8 cellular contexts compared by ENCODE assay signal in the genomic region with DNA sequence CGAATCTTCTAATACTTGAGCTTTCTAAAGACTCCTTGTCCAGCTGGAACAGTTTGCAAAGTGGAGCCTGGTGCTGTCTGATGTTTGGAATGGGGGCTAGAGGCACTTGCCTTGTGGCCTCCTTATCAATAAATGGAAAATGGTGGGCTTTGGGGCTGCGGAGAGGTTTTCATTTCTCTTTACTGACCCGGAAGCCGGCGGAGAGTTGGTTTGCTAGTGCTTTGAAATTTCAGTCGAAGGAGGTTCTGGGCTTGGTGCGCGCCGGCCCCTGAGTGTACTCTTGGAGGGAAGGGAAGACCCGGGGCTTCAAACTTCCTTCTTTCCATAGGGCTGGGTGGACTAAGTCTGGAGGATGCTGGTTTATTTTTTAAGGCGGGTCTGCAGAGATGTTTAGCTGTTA. TPM values are rescaled to one million over a fixed set of nuclear protein-coding genes. Genes with fewer than 3 reads are reported as not detected.
DNase-seq lines count a peak whose midpoint lies in the region; ATAC-seq, FAIRE-seq and TF ChIP-seq lines count a peak whose summit lies in the region.

No MANE protein-coding gene starts in this region.

- in situ Hi-C loops in GM13976 (cut with MboI; ENCODE audit: low sequenced_read_pairs, unreplicated experiment): no loop called here

- intact Hi-C loops in pancreas (cut with DNase I): no loop called here

- H3K4me1 ChIP-seq in pancreas: peaks cover 19 to 41% (median 25%) of the 10 kb centered on the region in 3 donors

- H3K4me3 ChIP-seq in pancreas: peak overlapping the region; percentile 59 to 84 (median 68)

- no peaks in the 10 kb centered on the region for H3K27me3 ChIP-seq in pancreas

- peak; percentile 10 to 24 (median 14) for ATAC-seq in pancreas
- ATAC-seq in HG02852 (IDR thresholded peaks at IDR 0.05; ENCODE audit: unreplicated experiment): no peak
- ATAC-seq in GM18511 (IDR thresholded peaks at IDR 0.05; ENCODE audit: unreplicated experiment): no peak

- no peaks in the 10 kb centered on the region for H3K9me3 ChIP-seq in pancreas

- WGBS in pancreas, 2 donors: 2% methylated on average over 11 of the region's 11 CpGs

- DNase-seq in GM13976 (ENCODE audit: low spot score): peak; percentile 36
- DNase-seq in NAMALWA (ENCODE audit: low spot score): peak; percentile 64
- peak; percentile 19 for DNase-seq in activated T-cell treated with anti-CD3 and anti-CD28 coated beads for 4 hours
- peak; percentile 25 for DNase-seq in germinal center (ENCODE audit: low spot score)
- peak in 5 of 6 donors; percentile 22 to 67 (median 43) for DNase-seq in pancreas
- DNase-seq in NK-92 (lab: John Stamatoyannopoulos, UW; ENCODE audit: unreplicated experiment): no peak

- H3K36me3 ChIP-seq in pancreas: no peaks in the 10 kb centered on the region

- no peak for FAIRE-seq in pancreas (lab: Jason Lieb, UNC)

- H3K27ac ChIP-seq in pancreas: peak overlapping the region; percentile 74 to 82 (median 78)

- TF ChIP-seq CTCF in GM13976 (IDR thresholded peaks at IDR 0.05; ENCODE audit: borderline replicate concordance, control extremely low read depth, extremely low read depth, insufficient read depth, missing control alignments): no peak
- no peak for TF ChIP-seq CTCF in pancreas (IDR thresholded peaks at IDR 0.05)

RNA-seq across cellular contexts. Expression of a gene that starts 0.7 kb away (rescaled TPM):
- 10 to 100 TPM in 4 of 6 donors, 1 to 10 TPM in 2; 8.5 to 11.4 (median 10.3) TPM for total RNA-seq in pancreas
- 10 to 100 TPM; 10.0 to 15.4 TPM for polyA plus RNA-seq in pancreas

Comparison
In these comparisons a context has a peak if more than half of its experiments do, and no peak if none do; other contexts are left out.
1. ATAC-seq: peak in pancreas (4 of 4); none in HG02852 (single experiment) and GM18511 (single experiment).